6 cellular contexts compared by ENCODE assay signal in genomic region chrX:151546226-151546625, GRCh38. TPM values are rescaled to one million over a fixed set of nuclear protein-coding genes. Genes with fewer than 3 reads are reported as not detected.
"Had no signal": no experiment of that assay in that cellular context is flagged by ENCODE, and none has a peak within 500 bp of the region (broad histone marks: within the 10 kb centered on the region; RNA-seq: fewer than 3 reads in every experiment).

No MANE protein-coding gene starts in this region.

RNA-seq across cellular contexts. Expression of gene PASD1, which starts 17.2 kb away (rescaled TPM):
- total RNA-seq: GM23248, H4, H7, HepG2, HFFc6 had no signal
- polyA plus RNA-seq: GM23248, HepG2, IgD-negative memory B cell had no signal
